In the genomic region with DNA sequence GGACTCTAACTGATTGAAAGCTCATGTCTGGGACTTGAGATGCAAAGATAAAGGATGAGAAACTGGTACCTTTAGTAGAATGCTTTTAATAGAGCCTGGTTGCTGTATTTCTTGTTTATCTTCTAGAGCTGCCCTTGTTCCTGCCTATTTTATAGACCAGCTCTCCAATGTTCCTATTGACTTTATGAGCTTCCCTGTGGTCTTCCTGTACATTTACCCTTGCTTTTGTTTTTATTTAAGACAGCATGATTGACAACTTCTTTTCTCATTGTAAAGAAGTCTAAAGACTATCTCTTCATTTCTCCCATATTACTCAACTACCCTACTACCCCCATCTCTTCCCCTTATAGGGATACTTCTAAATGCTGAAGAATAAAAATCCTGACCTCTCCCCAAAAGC, we compare ENCODE assay signal across 25 cellular contexts.
DNase-seq lines count a peak whose midpoint lies in the region; ATAC-seq, FAIRE-seq and TF ChIP-seq lines count a peak whose summit lies in the region.
"Had no signal": no experiment of that assay in that cellular context is flagged by ENCODE, and none has a peak within 500 bp of the region (broad histone marks: within the 10 kb centered on the region; RNA-seq: fewer than 3 reads in every experiment).

No MANE protein-coding gene starts in this region.

- peak; percentile 28 for DNase-seq in DMS153 (lab: John Stamatoyannopoulos, UW)
- DNase-seq in DMS153 treated with DMSO at 0.1 percent for 48 hours (lab: John Stamatoyannopoulos, UW; ENCODE audit: unreplicated experiment), result no peak
- peak; percentile 9 for DNase-seq in A673 (ENCODE audit: low spot score)
- DNase-seq in NCI-H69 (lab: John Stamatoyannopoulos, UW), result peak; percentile 42
- no peak for DNase-seq in HepG2 (ENCODE audit: low spot score)
- DNase-seq: ACHN; AML-193; BE2C; CD4-positive, alpha-beta T cell; CD8-positive, alpha-beta memory T cell; DMS 273 treated with DMSO at 0.1 percent for 48 hours; DMS79; EL; GDM1; GOT3 had no signal

- H4K20me1 ChIP-seq in HepG2 (ENCODE audit: insufficient read depth, low read length), result no peaks in the 10 kb centered on the region
- H4K20me1 ChIP-seq: BLaER1 treated with 17β-estradiol and CSF1 and Interleukin-3, amounts not matched to agents 10 nM and 100 nM had no signal

- no peaks in the 10 kb centered on the region for H3K79me2 ChIP-seq in HepG2 (ENCODE audit: insufficient read depth, low read length)

- no peak overlapping the region for H3K4me2 ChIP-seq in HepG2 (ENCODE audit: low read depth, low read length)
- H3K4me2 ChIP-seq: BLaER1 treated with 17β-estradiol and CSF1 and Interleukin-3, amounts not matched to agents 10 nM and 100 nM had no signal

- in situ Hi-C loops in HepG2 (cut with HindIII; ENCODE audit: extremely low pct_ligation_motif_present, low pct_unique_long_range_greater_than_20kb), result no loop called here

- intact Hi-C loops in A673 (cut with micrococcal nuclease; ENCODE audit: unreplicated experiment), result no loop called here
- intact Hi-C loops in HepG2 (cut with micrococcal nuclease; ENCODE audit: unreplicated experiment), result no loop called here

- ATAC-seq in HG03565 (IDR thresholded peaks at IDR 0.05; ENCODE audit: unreplicated experiment), result no peak
- ATAC-seq in HepG2, result no peak
- ATAC-seq in GM19455 (IDR thresholded peaks at IDR 0.05; ENCODE audit: unreplicated experiment), result no peak
- ATAC-seq: GM12878 had no signal

- H3K27me3 ChIP-seq in A673 (replicated peaks; ENCODE audit: insufficient read depth, low read depth, low read length, poor library complexity) (no peaks in the 10 kb centered on the region), HepG2 (ENCODE audit: control insufficient read depth in 1 of 2, insufficient read depth in 2 of 2, low read length in 2 of 2) (no peaks in the 10 kb centered on the region)
- H3K27me3 ChIP-seq: BE2C; BLaER1 treated with 17β-estradiol and CSF1 and Interleukin-3, amounts not matched to agents 10 nM and 100 nM had no signal

- H3K9me3 ChIP-seq in A673 (ENCODE audit: low read depth, low read length, poor library complexity, severe bottlenecking) (no peaks in the 10 kb centered on the region), HepG2 (ENCODE audit: low read length) (no peaks in the 10 kb centered on the region)
- H3K9me3 ChIP-seq: BE2C; BLaER1 treated with 17β-estradiol and CSF1 and Interleukin-3, amounts not matched to agents 10 nM and 100 nM; HAP-1 had no signal

- TF ChIP-seq RAD21 in HepG2 (CRISPR knock-in tag; IDR thresholded peaks at IDR 0.05), result no peak

- H3K4me3 ChIP-seq in A673 (ENCODE audit: low read depth, low read length, poor library complexity, severe bottlenecking), result no peak overlapping the region
- no peak overlapping the region for H3K4me3 ChIP-seq in HepG2 (replicated peaks in 1 of 3; ENCODE audit: insufficient read depth in 1 of 3, low read depth in 2 of 3, low read length in 3 of 3)
- H3K4me3 ChIP-seq: BLaER1 treated with 17β-estradiol and CSF1 and Interleukin-3, amounts not matched to agents 10 nM and 100 nM; GM12878; HAP-1 had no signal

- H3K36me3 ChIP-seq in A673 (ENCODE audit: insufficient read depth, low read length, poor library complexity, severe bottlenecking), result no peaks in the 10 kb centered on the region
- H3K36me3 ChIP-seq in HepG2 (replicated peaks in 1 of 2; ENCODE audit: control insufficient read depth in 1 of 2, insufficient read depth in 2 of 2, low read length in 2 of 2), result no peaks in the 10 kb centered on the region
- H3K36me3 ChIP-seq: BE2C; BLaER1 treated with 17β-estradiol and CSF1 and Interleukin-3, amounts not matched to agents 10 nM and 100 nM; HAP-1 had no signal

- BruUV-seq in A673 (replicated peaks; lab: Mats Ljungman, UMichigan) (no TSS peak), HepG2 (replicated peaks; lab: Mats Ljungman, UMichigan) (no TSS peak)

- no peak for TF ChIP-seq POLR2A in HepG2 (IDR thresholded peaks at IDR 0.05; ENCODE audit: insufficient read depth in 1 of 2, low read depth in 2 of 2, low read length in 2 of 2)

- no peak overlapping the region for H3K9ac ChIP-seq in HepG2 (ENCODE audit: insufficient read depth, low read depth, low read length)
- H3K9ac ChIP-seq: BLaER1 treated with 17β-estradiol and CSF1 and Interleukin-3, amounts not matched to agents 10 nM and 100 nM had no signal

- TF ChIP-seq CTCF in A673 (conservative IDR thresholded peaks at IDR 0.05; ENCODE audit: low read depth, low read length) (no peak), VCaP (conservative IDR thresholded peaks at IDR 0.05) (no peak), HepG2 (CRISPR knock-in tag; IDR thresholded peaks at IDR 0.05) (no peak)

- TF ChIP-seq EP300 in HepG2 (IDR thresholded peaks at IDR 0.05; ENCODE audit: low read depth in 2 of 2, low read length in 2 of 2), result no peak
- TF ChIP-seq EP300 in HepG2 (CRISPR knock-in tag; IDR thresholded peaks at IDR 0.05; ENCODE audit: borderline replicate concordance), result no peak

- POLR2A ChIA-PET in A673 (lab: Charles Lee; ENCODE audit: low non-redundant PET), result no interaction called here
- POLR2A ChIA-PET in HepG2 (lab: Yijun Ruan, JAX), result no interaction called here

- no peaks in the 10 kb centered on the region for H3K4me1 ChIP-seq in A673 (ENCODE audit: insufficient read depth, low read length, poor library complexity, severe bottlenecking)
- no peaks in the 10 kb centered on the region for H3K4me1 ChIP-seq in HepG2 (ENCODE audit: insufficient read depth, low read length)
- H3K4me1 ChIP-seq: BE2C; BLaER1 treated with 17β-estradiol and CSF1 and Interleukin-3, amounts not matched to agents 10 nM and 100 nM had no signal

- H2AFZ ChIP-seq in HepG2 (ENCODE audit: low read length), result no peak overlapping the region

- FAIRE-seq in HepG2 (lab: Jason Lieb, UNC), result no peak
- FAIRE-seq: A204.1, D721Med, GM12878, H54 had no signal

- CTCF ChIA-PET in A673 (lab: Charles Lee) (no interaction called here), HepG2 (lab: Yijun Ruan, JAX; ENCODE audit: low intra/inter-chr PET ratio, low total read pairs) (no interaction called here)

- no peak overlapping the region for H3K27ac ChIP-seq in A673 (ENCODE audit: low read depth, low read length, poor library complexity, severe bottlenecking)
- 0 out of 2 replicates have a peak overlapping the region, but pooled peaks have one; percentile 8 for H3K27ac ChIP-seq in VCaP
- H3K27ac ChIP-seq in HepG2 (ENCODE audit: extremely low read length, insufficient read depth, low read length), result no peak overlapping the region
- H3K27ac ChIP-seq: 22Rv1; BLaER1 treated with 17β-estradiol and CSF1 and Interleukin-3, amounts not matched to agents 10 nM and 100 nM had no signal

TF ChIP-seq in HepG2, 621 proteins besides CTCF, POLR2A, EP300 and RAD21:
- no peak for TF ChIP-seq ZKSCAN8 (CRISPR knock-in tag; IDR thresholded peaks at IDR 0.05; ENCODE audit: borderline replicate concordance)
- no peak for TF ChIP-seq NCOR1 (IDR thresholded peaks at IDR 0.05; ENCODE audit: borderline replicate concordance, low read length)
- TF ChIP-seq NKX3-1 (CRISPR knock-in tag; IDR thresholded peaks at IDR 0.05), result no peak
- no peak for TF ChIP-seq DPF2 (CRISPR knock-in tag; IDR thresholded peaks at IDR 0.05; ENCODE audit: borderline replicate concordance, low read depth)
- TF ChIP-seq ZMYM2 (CRISPR knock-in tag; IDR thresholded peaks at IDR 0.05), result no peak
- no peak for TF ChIP-seq SCMH1 (CRISPR knock-in tag; IDR thresholded peaks at IDR 0.05; ENCODE audit: borderline replicate concordance)
- TF ChIP-seq ZNF260 (CRISPR knock-in tag; IDR thresholded peaks at IDR 0.05; ENCODE audit: borderline replicate concordance, low read depth), result no peak
- no peak for TF ChIP-seq CREM (IDR thresholded peaks at IDR 0.05)
- no peak for TF ChIP-seq CREM (CRISPR knock-in tag; IDR thresholded peaks at IDR 0.05)
- TF ChIP-seq AGO1 (IDR thresholded peaks at IDR 0.05; ENCODE audit: low read depth, low read length, poor library complexity, severe bottlenecking), result no peak
- TF ChIP-seq, protein P1, sequence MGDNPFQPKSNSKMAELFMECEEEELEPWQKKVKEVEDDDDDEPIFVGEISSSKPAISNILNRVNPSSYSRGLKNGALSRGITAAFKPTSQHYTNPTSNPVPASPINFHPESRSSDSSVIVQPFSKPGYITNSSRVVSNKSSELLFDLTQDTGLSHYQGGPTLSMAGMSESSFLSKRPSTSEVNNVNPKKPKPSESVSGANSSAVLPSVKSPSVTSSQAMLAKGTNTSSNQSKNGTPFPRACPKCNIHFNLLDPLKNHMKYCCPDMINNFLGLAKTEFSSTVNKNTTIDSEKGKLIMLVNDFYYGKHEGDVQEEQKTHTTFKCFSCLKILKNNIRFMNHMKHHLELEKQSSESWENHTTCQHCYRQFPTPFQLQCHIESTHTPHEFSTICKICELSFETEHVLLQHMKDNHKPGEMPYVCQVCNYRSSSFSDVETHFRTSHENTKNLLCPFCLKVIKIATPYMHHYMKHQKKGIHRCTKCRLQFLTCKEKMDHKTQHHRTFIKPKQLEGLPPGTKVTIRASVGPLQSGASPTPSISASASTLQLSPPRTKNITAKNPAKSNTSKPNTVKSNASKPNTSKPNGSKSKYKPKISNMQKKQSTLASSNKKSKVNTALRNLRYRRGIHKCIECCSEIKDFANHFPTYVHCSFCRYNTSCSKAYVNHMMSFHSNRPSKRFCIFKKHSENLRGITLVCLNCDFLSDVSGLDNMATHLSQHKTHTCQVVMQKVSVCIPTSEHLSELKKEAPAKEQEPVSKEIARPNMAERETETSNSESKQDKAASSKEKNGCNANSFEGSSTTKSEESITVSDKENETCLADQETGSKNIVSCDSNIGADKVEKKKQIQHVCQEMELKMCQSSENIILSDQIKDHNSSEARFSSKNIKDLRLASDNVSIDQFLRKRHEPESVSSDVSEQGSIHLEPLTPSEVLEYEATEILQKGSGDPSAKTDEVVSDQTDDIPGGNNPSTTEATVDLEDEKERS (CRISPR knock-in tag; IDR thresholded peaks at IDR 0.05), result no peak

Comparison
In these comparisons a context has a peak if more than half of its experiments do, and no peak if none do; other contexts are left out.
1. DNase-seq: peak in DMS153 (single experiment), A673 (single experiment) and NCI-H69 (single experiment); none in DMS153 treated with DMSO at 0.1 percent for 48 hours (single experiment) and HepG2 (single experiment).